ENCODE assay signal across 9 cellular contexts in the genomic region with DNA sequence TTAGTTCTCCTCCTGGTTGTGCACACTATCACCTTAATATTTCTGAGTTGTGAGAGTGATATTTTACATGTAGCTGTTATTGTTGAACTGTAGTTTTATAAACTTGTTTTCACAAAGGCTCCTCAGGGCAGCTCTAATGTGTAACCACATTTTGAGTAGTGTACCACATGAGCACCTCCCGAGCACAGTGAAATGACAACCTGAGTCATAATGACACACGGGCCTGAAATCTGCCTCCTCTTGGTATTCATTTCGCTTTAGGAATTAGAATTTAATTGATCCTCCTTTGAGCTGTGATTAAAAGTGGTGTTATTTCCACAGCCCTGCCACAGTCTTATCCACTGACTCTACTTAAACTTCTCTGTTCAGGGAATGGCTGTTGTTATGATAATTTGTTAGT. TPM values are rescaled to one million over a fixed set of nuclear protein-coding genes. Genes with fewer than 3 reads are reported as not detected.
DNase-seq lines count a peak whose midpoint lies in the region; ATAC-seq, FAIRE-seq and TF ChIP-seq lines count a peak whose summit lies in the region.
"Had no signal": no experiment of that assay in that cellular context is flagged by ENCODE, and none has a peak within 500 bp of the region (broad histone marks: within the 10 kb centered on the region; RNA-seq: fewer than 3 reads in every experiment).

No MANE protein-coding gene starts in this region.

- H3K36me3 Mint-ChIP-seq in naive thymus-derived CD4-positive, alpha-beta T cell = peaks cover 10 to 53% (median 32%) of the 10 kb centered on the region in 5 donors

- CTCF ChIA-PET in naive thymus-derived CD4-positive, alpha-beta T cell (lab: Charles Lee) = interaction anchor here (0.5 to 1.3 kb wide), 2 partner anchors 9 to 13 kb away, joined by 4 read pairs; no protein-coding TSS in a partner anchor

- no peaks in the 10 kb centered on the region for H3K9me3 ChIP-seq in naive thymus-derived CD4-positive, alpha-beta T cell (ENCODE audit: control insufficient read depth in 2 of 3, low read length in 3 of 3)

- H3K4me3 Mint-ChIP-seq in naive thymus-derived CD4-positive, alpha-beta T cell = no peak overlapping the region

- intact Hi-C loops in naive thymus-derived CD4-positive, alpha-beta T cell (cut with micrococcal nuclease) = no loop called here
- intact Hi-C loops in Right ventricle myocardium inferior (cut with DNase I) = no loop called here

- peaks cover 29% of the 10 kb centered on the region for H3K36me3 ChIP-seq in brain microvascular endothelial cell (replicated peaks)
- H3K36me3 ChIP-seq in naive thymus-derived CD4-positive, alpha-beta T cell (ENCODE audit: control insufficient read depth in 2 of 3, insufficient read depth in 3 of 3, low read length in 3 of 3) = peaks cover 8 to 57% (median 22%) of the 10 kb centered on the region in 3 experiments

- FAIRE-seq in HTR-8/SVneo (lab: Jason Lieb, UNC) = no peak

- H3K9me3 Mint-ChIP-seq in naive thymus-derived CD4-positive, alpha-beta T cell = no peaks in the 10 kb centered on the region

- POLR2A ChIA-PET in naive thymus-derived CD4-positive, alpha-beta T cell (lab: Charles Lee) = no interaction called here

- H3K4me1 Mint-ChIP-seq in naive thymus-derived CD4-positive, alpha-beta T cell = peaks cover 23 to 74% (median 52%) of the 10 kb centered on the region in 7 donors

- TF ChIP-seq CTCF in AG10803 (conservative IDR thresholded peaks at IDR 0.05; ENCODE audit: low read length) (no peak), brain microvascular endothelial cell (IDR thresholded peaks at IDR 0.05; ENCODE audit: low read depth, low read length, missing control alignments) (no peak)

- H3K27me3 Mint-ChIP-seq in naive thymus-derived CD4-positive, alpha-beta T cell = no peaks in the 10 kb centered on the region

- H3K4me1 ChIP-seq in naive thymus-derived CD4-positive, alpha-beta T cell (ENCODE audit: control insufficient read depth in 2 of 2, insufficient read depth in 2 of 2, low read length in 2 of 2) = peaks cover 14 to 19% of the 10 kb centered on the region in 2 donors

- H3K27ac ChIP-seq in brain microvascular endothelial cell = peak overlapping the region; percentile 40
- no peak overlapping the region for H3K27ac ChIP-seq in naive thymus-derived CD4-positive, alpha-beta T cell (ENCODE audit: low read depth, low read length)

- in situ Hi-C loops in brain microvascular endothelial cell (cut with HindIII; ENCODE audit: low pct_ligation_motif_present, low sequenced_read_pairs) = no loop called here

- no peak overlapping the region for H3K27ac Mint-ChIP-seq in naive thymus-derived CD4-positive, alpha-beta T cell

- ATAC-seq in GM19372 (IDR thresholded peaks at IDR 0.05; ENCODE audit: low read depth, unreplicated experiment) (peak; percentile 33), HG03432 (IDR thresholded peaks at IDR 0.05; ENCODE audit: unreplicated experiment) (peak; percentile 40), Right ventricle myocardium inferior (no peak)
- no peak for ATAC-seq in naive thymus-derived CD4-positive, alpha-beta T cell

- H3K4me3 ChIP-seq in AG10803 (ENCODE audit: low read length) (no peak overlapping the region), brain microvascular endothelial cell (ENCODE audit: low read depth, low read length) (no peak overlapping the region)
- no peak overlapping the region for H3K4me3 ChIP-seq in naive thymus-derived CD4-positive, alpha-beta T cell (ENCODE audit: low read length)

- no peaks in the 10 kb centered on the region for H3K27me3 ChIP-seq in brain microvascular endothelial cell (replicated peaks)
- H3K27me3 ChIP-seq in naive thymus-derived CD4-positive, alpha-beta T cell (ENCODE audit: control insufficient read depth in 2 of 2, insufficient read depth in 2 of 2, low read length in 2 of 2) = no peaks in the 10 kb centered on the region

- DNase-seq in AG10803 (ENCODE audit: low read depth) (peak; percentile 56), brain microvascular endothelial cell (peak; percentile 65), NCI-H524 treated with DMSO at 0.1 percent for 48 hours (lab: John Stamatoyannopoulos, UW) (no peak), Right ventricle myocardium inferior (ENCODE audit: missing footprints) (no peak), HTR-8/SVneo (ENCODE audit: insufficient read length, low spot score) (no peak)
- DNase-seq in naive thymus-derived CD4-positive, alpha-beta T cell = no peak
- DNase-seq: stimulated activated CD4-positive, alpha-beta T cell treated with anti-CD3 and anti-CD28 coated beads, Interleukin-2, amount 100 ng/mL, for 48 hours had no signal

RNA-seq across cellular contexts. Expression of a gene that starts 7.9 kb away (rescaled TPM):
- 10 to 100 TPM; 65.7 to 83.2 (median 70.2) TPM for total RNA-seq in naive thymus-derived CD4-positive, alpha-beta T cell
- polyA plus RNA-seq in naive thymus-derived CD4-positive, alpha-beta T cell = 10 to 100 TPM; 35.5 to 36.0 TPM
- 32.2 TPM for total RNA-seq in Right ventricle myocardium inferior

RNA-seq across cellular contexts. Expression of a gene that starts 8.0 kb away (rescaled TPM):
- total RNA-seq in naive thymus-derived CD4-positive, alpha-beta T cell = 10 to 100 TPM in 2 of 5 experiments, 1 to 10 TPM in 3; 4.2 to 15.3 (median 10.0) TPM
- 10 to 100 TPM; 10.0 to 11.3 TPM for polyA plus RNA-seq in naive thymus-derived CD4-positive, alpha-beta T cell
- 7.9 TPM for total RNA-seq in Right ventricle myocardium inferior

RNA-seq across cellular contexts. Expression of a gene that starts 25.9 kb away (rescaled TPM):
- not detected for total RNA-seq in naive thymus-derived CD4-positive, alpha-beta T cell
- polyA plus RNA-seq in naive thymus-derived CD4-positive, alpha-beta T cell = under 1 TPM in 1 of 2 donors, not detected in 1; 0.07 TPM
- not detected for total RNA-seq in Right ventricle myocardium inferior

Comparison
In these comparisons a context has a peak if more than half of its experiments do, and no peak if none do; other contexts are left out.
1. DNase-seq: peak in AG10803 (single experiment) and brain microvascular endothelial cell (single experiment); none in NCI-H524 treated with DMSO at 0.1 percent for 48 hours (single experiment), naive thymus-derived CD4-positive, alpha-beta T cell (0 of 9), Right ventricle myocardium inferior (single experiment) and HTR-8/SVneo (single experiment).
2. ATAC-seq: peak in GM19372 (single experiment) and HG03432 (single experiment); none in naive thymus-derived CD4-positive, alpha-beta T cell (single experiment) and Right ventricle myocardium inferior (single experiment).